In genomic region chr7:105890290-105890997, GRCh38 we compare ENCODE assay signal across 1 cellular context.
TF ChIP-seq lines count a peak whose summit lies in the region.

No MANE protein-coding gene starts in this region.

TF ChIP-seq in GM23338, 12 proteins besides CTCF, POLR2A, EP300 and RAD21 (continued from another document):
- no peak for TF ChIP-seq ZNF462 (CRISPR knock-in tag; IDR thresholded peaks at IDR 0.05)
- no peak for TF ChIP-seq EZH2phosphoT487 (IDR thresholded peaks at IDR 0.05; ENCODE audit: unreplicated experiment)
- no peak for TF ChIP-seq ETS1 (IDR thresholded peaks at IDR 0.05)
- TF ChIP-seq NANOG (IDR thresholded peaks at IDR 0.05; ENCODE audit: borderline replicate concordance), result no peak
